In genomic region chr5:65034029-65034781, GRCh38 we compare ENCODE assay signal across 8 cellular contexts.
DNase-seq lines count a peak whose midpoint lies in the region; ATAC-seq and TF ChIP-seq lines count a peak whose summit lies in the region.

No MANE protein-coding gene starts in this region.

- H3K27ac Mint-ChIP-seq in CD8-positive, alpha-beta memory T cell, result peak overlapping the region; percentile 72 to 99 (median 93)
- H3K27ac Mint-ChIP-seq in naive thymus-derived CD8-positive, alpha-beta T cell, result peak overlapping the region; percentile 35 to 98 (median 92)

- H3K4me3 ChIP-seq in CD8-positive, alpha-beta memory T cell (ENCODE audit: low read length), result no peak overlapping the region
- no peak overlapping the region for H3K4me3 ChIP-seq in cardiac fibroblast (replicated peaks in 1 of 2; ENCODE audit: low read depth in 2 of 2, low read length in 2 of 2)

- peaks cover 0 to 7% (median 0%) of the 10 kb centered on the region in 3 donors for H3K36me3 Mint-ChIP-seq in CD8-positive, alpha-beta memory T cell
- no peaks in the 10 kb centered on the region for H3K36me3 Mint-ChIP-seq in naive thymus-derived CD8-positive, alpha-beta T cell

- peak overlapping the region; percentile 59 to 85 (median 82) for H3K4me3 Mint-ChIP-seq in CD8-positive, alpha-beta memory T cell
- peak overlapping the region; percentile 46 to 87 (median 79) for H3K4me3 Mint-ChIP-seq in naive thymus-derived CD8-positive, alpha-beta T cell

- H3K27me3 ChIP-seq in CD8-positive, alpha-beta memory T cell (ENCODE audit: insufficient read depth, low read length, poor library complexity, severe bottlenecking), result no peaks in the 10 kb centered on the region

- peaks cover 28 to 42% (median 34%) of the 10 kb centered on the region in 3 donors for H3K4me1 Mint-ChIP-seq in CD8-positive, alpha-beta memory T cell
- peaks cover 12 to 39% (median 30%) of the 10 kb centered on the region in 4 donors for H3K4me1 Mint-ChIP-seq in naive thymus-derived CD8-positive, alpha-beta T cell

- no peaks in the 10 kb centered on the region for H3K9me3 Mint-ChIP-seq in CD8-positive, alpha-beta memory T cell
- H3K9me3 Mint-ChIP-seq in naive thymus-derived CD8-positive, alpha-beta T cell, result no peaks in the 10 kb centered on the region

- peaks cover 28% of the 10 kb centered on the region for H3K4me1 ChIP-seq in CD8-positive, alpha-beta memory T cell (ENCODE audit: insufficient read depth, low read length)

- no peaks in the 10 kb centered on the region for H3K27me3 Mint-ChIP-seq in CD8-positive, alpha-beta memory T cell
- H3K27me3 Mint-ChIP-seq in naive thymus-derived CD8-positive, alpha-beta T cell, result no peaks in the 10 kb centered on the region

- CTCF ChIA-PET in CD8-positive, alpha-beta memory T cell (lab: Charles Lee), result interaction anchor here (0.5 to 2.3 kb wide), 6 partner anchors 11 to 69 kb away, joined by 3 to 6 read pairs (median 4); no protein-coding TSS in a partner anchor

- TF ChIP-seq CTCF in cardiac fibroblast (IDR thresholded peaks at IDR 0.05; ENCODE audit: low read depth, low read length), result no peak

- H3K27ac ChIP-seq in CD8-positive, alpha-beta memory T cell (ENCODE audit: low read depth, low read length), result peak overlapping the region; percentile 95

- no peaks in the 10 kb centered on the region for H3K9me3 ChIP-seq in CD8-positive, alpha-beta memory T cell (ENCODE audit: low read length)

- no peak for ATAC-seq in naive thymus-derived CD8-positive, alpha-beta T cell
- no peak for ATAC-seq in HG03432 (IDR thresholded peaks at IDR 0.05; ENCODE audit: unreplicated experiment)

- no peak for DNase-seq in CD8-positive, alpha-beta memory T cell
- peak; percentile 13 for DNase-seq in NAMALWA (ENCODE audit: low spot score)
- peak; percentile 41 to 49 for DNase-seq in cardiac fibroblast (ENCODE audit: low read depth in 2 of 2)
- DNase-seq in naive thymus-derived CD8-positive, alpha-beta T cell, result peak in 1 of 10 donors; percentile 48
- DNase-seq in NCI-H748 treated with DMSO at 0.1 percent for 48 hours (lab: John Stamatoyannopoulos, UW), result no peak
- no peak for DNase-seq in NCI-H774 (lab: John Stamatoyannopoulos, UW)
- DNase-seq in NCI-H1092 treated with DMSO at 0.1 percent for 48 hours (lab: John Stamatoyannopoulos, UW), result no peak

- H3K36me3 ChIP-seq in CD8-positive, alpha-beta memory T cell (ENCODE audit: insufficient read depth, low read length), result no peaks in the 10 kb centered on the region

- POLR2A ChIA-PET in CD8-positive, alpha-beta memory T cell (lab: Charles Lee), result interaction anchor here (2.4 kb wide), 1 partner anchor 69 kb away, joined by 14 read pairs; no protein-coding TSS in a partner anchor
- POLR2A ChIA-PET in naive thymus-derived CD8-positive, alpha-beta T cell (lab: Charles Lee), result interaction anchor here (1.2 to 1.8 kb wide), 3 partner anchors 69 to 529 kb away, joined by 3 to 16 read pairs (median 5); partner anchors contain the start of genes CENPK and PPWD1

Comparison
In these comparisons a context has a peak if more than half of its experiments do, and no peak if none do; other contexts are left out.
1. DNase-seq: peak in NAMALWA (single experiment) and cardiac fibroblast (2 of 2); none in CD8-positive, alpha-beta memory T cell (0 of 5), NCI-H748 treated with DMSO at 0.1 percent for 48 hours (single experiment), NCI-H774 (single experiment) and NCI-H1092 treated with DMSO at 0.1 percent for 48 hours (single experiment).